Comparison of ENCODE assay signal across 8 cellular contexts in genomic region chr17:50559674-50560184, GRCh38. TPM values are rescaled to one million over a fixed set of nuclear protein-coding genes. Genes with fewer than 3 reads are reported as not detected.
DNase-seq lines count a peak whose midpoint lies in the region; ATAC-seq, FAIRE-seq and TF ChIP-seq lines count a peak whose summit lies in the region.

No MANE protein-coding gene starts in this region.

- no peak for TF ChIP-seq POLR2A in K562 (conservative IDR thresholded peaks at IDR 0.05)

- WGBS in K562 (ENCODE audit: insufficient coverage, low coverage, missing lambda C conversion rate) = 15% methylated on average over 24 of the region's 27 CpGs

- H3K4me1 ChIP-seq in K562 (replicated peaks in 1 of 2; ENCODE audit: control insufficient read depth in 2 of 2, insufficient read depth in 2 of 2, low read length in 2 of 2) = peaks cover 9 to 35% of the 10 kb centered on the region in 2 experiments

- intact Hi-C loops in K562 (cut with micrococcal nuclease) = no loop called here

- in situ Hi-C loops in K562 (cut with MboI) = no loop called here

- H3K36me3 ChIP-seq in K562 (ENCODE audit: control insufficient read depth, insufficient read depth, low read length) = no peaks in the 10 kb centered on the region

- no peaks in the 10 kb centered on the region for H3K9me3 ChIP-seq in K562 (replicated peaks; ENCODE audit: control insufficient read depth, insufficient read depth, low read depth, low read length)

- CTCF ChIA-PET in K562 (lab: Yijun Ruan, JAX; ENCODE audit: low intra/inter-chr PET ratio) = no interaction called here

- H4K20me1 ChIP-seq in K562 (replicated peaks; ENCODE audit: control insufficient read depth, insufficient read depth, low read length) = peaks cover 18% of the 10 kb centered on the region; the same call in 1 of the 2 replicates

- FAIRE-seq in K562 (lab: Jason Lieb, UNC) = peak; percentile 89

- POLR2A ChIA-PET in K562 (lab: Yijun Ruan, JAX) = interaction anchor here (0.6 to 1.6 kb wide), 5 partner anchors 9 to 595 kb away, joined by 3 to 7 read pairs (median 3); no protein-coding TSS in a partner anchor

- peak overlapping the region in 1 of 2 experiments; percentile 75; a peak in 1 of 4 replicates for H3K9ac ChIP-seq in K562 (ENCODE audit: insufficient read depth in 1 of 2, low read depth in 2 of 2, low read length in 2 of 2)

- peak; percentile 82 for ATAC-seq in K562
- ATAC-seq in HG03565 (IDR thresholded peaks at IDR 0.05; ENCODE audit: unreplicated experiment) = no peak

- no peak for TF ChIP-seq RAD21 in K562 (CRISPR knock-in tag; conservative IDR thresholded peaks at IDR 0.05 in 1 of 2, IDR thresholded peaks at IDR 0.05 in 1 of 2)

- no TSS peak for BruUV-seq in K562 (replicated peaks; lab: Mats Ljungman, UMichigan)

- H3K9me1 ChIP-seq in K562 (ENCODE audit: control insufficient read depth, insufficient read depth, low read length) = no peaks in the 10 kb centered on the region

- no peak for TF ChIP-seq EP300 in K562 (IDR thresholded peaks at IDR 0.05; ENCODE audit: low read length)

- H3K79me2 ChIP-seq in K562 (ENCODE audit: control insufficient read depth, insufficient read depth, low read length) = no peaks in the 10 kb centered on the region

- H3K27me3 ChIP-seq in K562 (ENCODE audit: control insufficient read depth in 2 of 2, insufficient read depth in 2 of 2, low read length in 2 of 2) = peaks cover 25 to 60% of the 10 kb centered on the region in 2 experiments

- H3K4me3 ChIP-seq in K562 = peak overlapping the region; percentile 37

- no peak overlapping the region for H3K27ac ChIP-seq in K562 (ENCODE audit: extremely low read depth, low read depth, low read length)

- TF ChIP-seq CTCF in K562 (IDR thresholded peaks at IDR 0.05 in 2 of 3, conservative IDR thresholded peaks at IDR 0.05 in 1 of 3; ENCODE audit: insufficient read depth in 2 of 3, low read depth in 1 of 3, low read length in 3 of 3) = no peak

- H2AFZ ChIP-seq in K562 (ENCODE audit: low read depth, low read length) = peak overlapping the region; percentile 67

- DNase-seq in NCI-H345 (lab: John Stamatoyannopoulos, UW) (peak; percentile 34), NCI-H345 treated with DMSO at 0.1 percent for 48 hours (lab: John Stamatoyannopoulos, UW; ENCODE audit: unreplicated experiment) (no peak), NCI-H460 (ENCODE audit: extremely low read depth, low read depth) (peak; percentile 35), K562 (ENCODE audit: extremely low read depth in 1 of 4, low spot score in 3 of 4) (peak; percentile 77 to 84 (median 78)), iPS-NIHi11 (ENCODE audit: low spot score) (peak; percentile 86), NCI-H1105 treated with DMSO at 0.1 percent for 48 hours (lab: John Stamatoyannopoulos, UW) (no peak)
- peak; percentile 35 to 53 for DNase-seq in stimulated activated CD4-positive, alpha-beta T cell treated with anti-CD3 and anti-CD28 coated beads, Interleukin-2, amount 100 ng/mL, for 24 hours

- peak overlapping the region; percentile 68 for H3K4me2 ChIP-seq in K562 (ENCODE audit: insufficient read depth, low read length)

RNA-seq across cellular contexts. Expression of gene CACNA1G, which starts 0.8 kb away (rescaled TPM):
- total RNA-seq in NCI-H460 (2014; rRNA removed; shearing (Covaris generic)) = 0.06 and 0.07 TPM in 2 replicates
- 0.06 and 0.40 TPM in 2 replicates for polyA plus RNA-seq in NCI-H460 (2014; cell fraction: nucleus; rRNA removed)
- 0.23 TPM in 2 replicates for total RNA-seq in K562 (2011; cell fraction: chromatin; rRNA removed; ENCODE audit: low replicate concordance)
- total RNA-seq in K562 (2011; cell fraction: nucleolus; rRNA removed) = not detected in 2 replicates
- total RNA-seq in K562 (2011; cell fraction: nucleoplasm; rRNA removed) = not detected in 2 replicates
- not detected in 2 replicates for total RNA-seq in K562 (2014; rRNA removed)
- total RNA-seq in K562 (2014; rRNA removed; fragmentation: Illumina TruSeq; extraction: Trizol) = not detected in 2 replicates
- total RNA-seq in K562 (2015; rRNA removed; fragmentation: Illumina TruSeq; extraction: Trizol) = not detected in 2 replicates
- not detected in 2 replicates for total RNA-seq in K562 (2021)
- polyA plus RNA-seq in K562 (2011; rRNA removed) = 0.01 TPM in 1 of 2 replicates, not detected in the other
- polyA plus RNA-seq in K562 (2011; cell fraction: cytosol; rRNA removed) = 0.07 TPM in 1 of 2 replicates, not detected in the other
- 0.07 TPM in 2 replicates for polyA plus RNA-seq in K562 (2011; cell fraction: nucleus; rRNA removed)
- 0.06 TPM in 1 of 2 replicates, not detected in the other for polyA plus RNA-seq in K562 (2012)
- not detected in 2 replicates for polyA plus RNA-seq in K562 (2014; fragmentation: Illumina TruSeq; extraction: Trizol)
- polyA plus RNA-seq in K562 (2014; fragmentation: Nextera tagmentation; extraction: Ambion mirVana) = not detected
- not detected in 2 replicates for polyA plus RNA-seq in K562 (2014; rRNA removed)
- polyA minus RNA-seq in K562 (2011; rRNA and poly(A)+ RNA removed) = not detected in 2 replicates
- not detected in 2 replicates for polyA minus RNA-seq in K562 (2011; cell fraction: cytosol; rRNA and poly(A)+ RNA removed)
- polyA minus RNA-seq in K562 (2011; cell fraction: nucleus; rRNA and poly(A)+ RNA removed) = not detected in 2 replicates

RNA-seq across cellular contexts. Expression of gene SPATA20, which starts 12.8 kb away (rescaled TPM):
- total RNA-seq in NCI-H460 (2014; rRNA removed; shearing (Covaris generic)) = 73.6 and 82.8 TPM in 2 replicates
- 457 and 474 TPM in 2 replicates for polyA plus RNA-seq in NCI-H460 (2014; cell fraction: nucleus; rRNA removed)
- 6.5 and 16.4 TPM in 2 replicates for total RNA-seq in K562 (2011; cell fraction: chromatin; rRNA removed; ENCODE audit: low replicate concordance)
- 10.9 and 11.0 TPM in 2 replicates for total RNA-seq in K562 (2011; cell fraction: nucleolus; rRNA removed)
- 5.4 and 7.9 TPM in 2 replicates for total RNA-seq in K562 (2011; cell fraction: nucleoplasm; rRNA removed)
- total RNA-seq in K562 (2014; rRNA removed) (1.0 and 2.6 TPM in 2 replicates), K562 (2014; rRNA removed; fragmentation: Illumina TruSeq; extraction: Trizol) (0.67 and 0.80 TPM in 2 replicates), K562 (2015; rRNA removed; fragmentation: Illumina TruSeq; extraction: Trizol) (1.8 and 2.1 TPM in 2 replicates), K562 (2021) (2.5 and 3.2 TPM in 2 replicates)
- polyA plus RNA-seq in K562 (2011; rRNA removed) (1.5 and 5.8 TPM in 2 replicates), K562 (2014; fragmentation: Illumina TruSeq; extraction: Trizol) (1.3 and 2.1 TPM in 2 replicates), K562 (2014; fragmentation: Nextera tagmentation; extraction: Ambion mirVana) (under 1 TPM; 0.08 to 0.13 TPM), K562 (2014; rRNA removed) (3.7 and 4.0 TPM in 2 replicates)
- polyA plus RNA-seq in K562 (2011; cell fraction: cytosol; rRNA removed) = 1.6 and 2.9 TPM in 2 replicates
- 33.3 and 59.9 TPM in 2 replicates for polyA plus RNA-seq in K562 (2011; cell fraction: nucleus; rRNA removed)
- polyA plus RNA-seq in K562 (2012) = 2.7 and 9.9 TPM in 2 replicates
- 1.6 and 1.8 TPM in 2 replicates for polyA minus RNA-seq in K562 (2011; rRNA and poly(A)+ RNA removed)
- 0.48 and 5.2 TPM in 2 replicates for polyA minus RNA-seq in K562 (2011; cell fraction: cytosol; rRNA and poly(A)+ RNA removed)
- polyA minus RNA-seq in K562 (2011; cell fraction: nucleus; rRNA and poly(A)+ RNA removed) = 7.9 and 20.1 TPM in 2 replicates

RNA-seq across cellular contexts. Expression of gene EPN3, which starts 27.2 kb away (rescaled TPM):
- 0.02 TPM in 1 of 2 replicates, not detected in the other for total RNA-seq in NCI-H460 (2014; rRNA removed; shearing (Covaris generic))
- 0.14 and 0.25 TPM in 2 replicates for polyA plus RNA-seq in NCI-H460 (2014; cell fraction: nucleus; rRNA removed)
- total RNA-seq in K562 (2011; cell fraction: chromatin; rRNA removed; ENCODE audit: low replicate concordance) = 0.09 TPM in 1 of 2 replicates, not detected in the other
- 0.33 TPM in 1 of 2 replicates, not detected in the other for total RNA-seq in K562 (2011; cell fraction: nucleolus; rRNA removed)
- not detected in 2 replicates for total RNA-seq in K562 (2011; cell fraction: nucleoplasm; rRNA removed)
- total RNA-seq in K562 (2014; rRNA removed) (not detected in 2 replicates), K562 (2014; rRNA removed; fragmentation: Illumina TruSeq; extraction: Trizol) (not detected in 2 replicates), K562 (2015; rRNA removed; fragmentation: Illumina TruSeq; extraction: Trizol) (not detected in 2 replicates), K562 (2021) (0.16 TPM in 2 replicates)
- polyA plus RNA-seq in K562 (2011; rRNA removed) (not detected in 2 replicates), K562 (2014; fragmentation: Illumina TruSeq; extraction: Trizol) (not detected in 2 replicates), K562 (2014; fragmentation: Nextera tagmentation; extraction: Ambion mirVana) (not detected), K562 (2014; rRNA removed) (not detected in 2 replicates)
- 0.01 TPM in 1 of 2 replicates, not detected in the other for polyA plus RNA-seq in K562 (2011; cell fraction: cytosol; rRNA removed)
- polyA plus RNA-seq in K562 (2011; cell fraction: nucleus; rRNA removed) = 0.04 and 0.07 TPM in 2 replicates
- polyA plus RNA-seq in K562 (2012) = not detected in 2 replicates
- polyA minus RNA-seq in K562 (2011; rRNA and poly(A)+ RNA removed) = 0.09 TPM in 1 of 2 replicates, not detected in the other
- polyA minus RNA-seq in K562 (2011; cell fraction: cytosol; rRNA and poly(A)+ RNA removed) = not detected in 2 replicates
- polyA minus RNA-seq in K562 (2011; cell fraction: nucleus; rRNA and poly(A)+ RNA removed) = 0.11 TPM in 1 of 2 replicates, not detected in the other

RNA-seq across cellular contexts. Expression of gene MYCBPAP, which starts 51.5 kb away (rescaled TPM):
- total RNA-seq in NCI-H460 (2014; rRNA removed; shearing (Covaris generic)) = 0.89 and 1.0 TPM in 2 replicates
- 0.43 and 2.4 TPM in 2 replicates for polyA plus RNA-seq in NCI-H460 (2014; cell fraction: nucleus; rRNA removed)
- not detected in 2 replicates for total RNA-seq in K562 (2011; cell fraction: chromatin; rRNA removed; ENCODE audit: low replicate concordance)
- 0.50 TPM in 1 of 2 replicates, not detected in the other for total RNA-seq in K562 (2011; cell fraction: nucleolus; rRNA removed)
- 0.31 and 1.5 TPM in 2 replicates for total RNA-seq in K562 (2011; cell fraction: nucleoplasm; rRNA removed)
- total RNA-seq in K562 (2014; rRNA removed) = not detected in 2 replicates
- not detected in 2 replicates for total RNA-seq in K562 (2014; rRNA removed; fragmentation: Illumina TruSeq; extraction: Trizol)
- total RNA-seq in K562 (2015; rRNA removed; fragmentation: Illumina TruSeq; extraction: Trizol) = not detected in 2 replicates
- total RNA-seq in K562 (2021) = not detected in 2 replicates
- polyA plus RNA-seq in K562 (2011; rRNA removed) = not detected in 2 replicates
- not detected in 2 replicates for polyA plus RNA-seq in K562 (2011; cell fraction: cytosol; rRNA removed)
- polyA plus RNA-seq in K562 (2011; cell fraction: nucleus; rRNA removed) = 0.07 TPM in 1 of 2 replicates, not detected in the other
- not detected in 2 replicates for polyA plus RNA-seq in K562 (2012)
- polyA plus RNA-seq in K562 (2014; fragmentation: Illumina TruSeq; extraction: Trizol) = not detected in 2 replicates
- not detected for polyA plus RNA-seq in K562 (2014; fragmentation: Nextera tagmentation; extraction: Ambion mirVana)
- polyA plus RNA-seq in K562 (2014; rRNA removed) = not detected in 2 replicates
- not detected in 2 replicates for polyA minus RNA-seq in K562 (2011; rRNA and poly(A)+ RNA removed)
- polyA minus RNA-seq in K562 (2011; cell fraction: cytosol; rRNA and poly(A)+ RNA removed) = not detected in 2 replicates
- not detected in 2 replicates for polyA minus RNA-seq in K562 (2011; cell fraction: nucleus; rRNA and poly(A)+ RNA removed)

Comparison
In these comparisons a context has a peak if more than half of its experiments do, and no peak if none do; other contexts are left out.
1. DNase-seq: peak in NCI-H345 (single experiment), NCI-H460 (single experiment), K562 (4 of 4), iPS-NIHi11 (single experiment) and stimulated activated CD4-positive, alpha-beta T cell treated with anti-CD3 and anti-CD28 coated beads, Interleukin-2, amount 100 ng/mL, for 24 hours (2 of 2); none in NCI-H345 treated with DMSO at 0.1 percent for 48 hours (single experiment) and NCI-H1105 treated with DMSO at 0.1 percent for 48 hours (single experiment).